In the genomic region with DNA sequence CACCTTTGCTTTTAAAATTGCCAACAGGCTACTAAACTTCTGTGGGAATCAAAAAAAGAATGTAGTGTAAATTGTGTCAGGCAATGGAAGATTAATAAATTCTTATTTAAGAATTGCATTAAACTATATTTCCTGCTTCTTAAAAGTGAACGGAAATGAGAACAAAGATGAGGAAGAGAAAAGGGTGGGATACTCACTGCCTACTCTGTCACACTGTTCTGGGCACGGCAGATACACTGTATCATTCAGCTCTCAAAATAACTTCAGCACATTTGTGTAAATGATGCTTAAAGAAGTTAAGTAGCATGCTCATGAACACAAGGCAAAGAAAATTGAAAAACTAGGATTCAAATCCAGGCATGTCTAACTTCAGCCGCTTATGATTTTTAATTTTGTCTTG, we compare ENCODE assay signal across 8 cellular contexts.
"Had no signal": no experiment of that assay in that cellular context is flagged by ENCODE, and none has a peak within 500 bp of the region (broad histone marks: within the 10 kb centered on the region; RNA-seq: fewer than 3 reads in every experiment).

No MANE protein-coding gene starts in this region.

- DNase-seq: GM23248, GOT3, H7, H9, HCEC 1CT, HFFc6 had no signal

- H3K4me3 ChIP-seq: GM23248, GM23338, HAP-1 had no signal

- H3K9me3 ChIP-seq: HAP-1 had no signal

- H3K27ac ChIP-seq: GM23248 had no signal

- H3K4me1 ChIP-seq: HAP-1 had no signal

- H3K36me3 ChIP-seq: HAP-1 had no signal
